ENCODE assay signal across 17 cellular contexts in the genomic region with DNA sequence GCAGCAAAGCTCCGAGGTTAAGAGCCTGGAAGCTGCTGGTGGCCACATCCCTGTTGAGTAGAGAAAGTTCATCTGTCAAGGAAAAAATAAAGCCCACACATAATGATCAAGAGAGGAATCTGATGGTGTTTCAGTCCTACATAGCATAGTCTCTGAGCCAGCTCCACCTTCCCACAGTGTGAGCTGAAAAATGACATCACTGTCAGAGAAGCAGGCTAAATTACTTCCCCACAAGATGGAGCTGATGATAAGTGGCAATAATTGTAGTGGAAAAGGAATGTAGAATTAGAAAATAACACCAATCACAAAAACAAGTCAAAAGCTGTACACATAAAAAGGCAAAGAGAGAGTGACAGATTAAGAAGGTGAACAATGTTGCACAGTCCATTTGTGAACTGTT.
DNase-seq lines count a peak whose midpoint lies in the region; ATAC-seq, FAIRE-seq and TF ChIP-seq lines count a peak whose summit lies in the region.
"Had no signal": no experiment of that assay in that cellular context is flagged by ENCODE, and none has a peak within 500 bp of the region (broad histone marks: within the 10 kb centered on the region; RNA-seq: fewer than 3 reads in every experiment).

No MANE protein-coding gene starts in this region.

- no peaks in the 10 kb centered on the region for H3K36me3 ChIP-seq in osteoblast (ENCODE audit: insufficient read depth, low read length)
- H3K36me3 ChIP-seq in naive thymus-derived CD4-positive, alpha-beta T cell (ENCODE audit: control insufficient read depth in 2 of 3, insufficient read depth in 3 of 3, low read length in 3 of 3) = no peaks in the 10 kb centered on the region
- H3K36me3 ChIP-seq: esophagus muscularis mucosa, right atrium auricular region had no signal

- no peak overlapping the region for H3K4me3 ChIP-seq in osteoblast (ENCODE audit: insufficient read depth, low read length)
- H3K4me3 ChIP-seq in naive thymus-derived CD4-positive, alpha-beta T cell (ENCODE audit: low read length) = no peak overlapping the region
- H3K4me3 ChIP-seq: esophagus muscularis mucosa, right atrium auricular region had no signal

- H4K20me1 ChIP-seq in osteoblast (ENCODE audit: insufficient read depth, low read length) = no peaks in the 10 kb centered on the region

- H3K79me2 ChIP-seq in osteoblast (ENCODE audit: insufficient read depth, low read length) = no peaks in the 10 kb centered on the region

- peaks cover 0 to 26% (median 7%) of the 10 kb centered on the region in 5 donors for H3K27me3 Mint-ChIP-seq in naive thymus-derived CD4-positive, alpha-beta T cell

- no peaks in the 10 kb centered on the region for H3K9me3 ChIP-seq in osteoblast (ENCODE audit: low read depth, low read length)
- no peaks in the 10 kb centered on the region for H3K9me3 ChIP-seq in naive thymus-derived CD4-positive, alpha-beta T cell (ENCODE audit: control insufficient read depth in 2 of 3, low read length in 3 of 3)
- H3K9me3 ChIP-seq: right atrium auricular region had no signal

- no peak overlapping the region for H2AFZ ChIP-seq in osteoblast (ENCODE audit: low read length)

- intact Hi-C loops in naive thymus-derived CD4-positive, alpha-beta T cell (cut with micrococcal nuclease) = loop anchor here (10.0 kb wide), 4 partner anchors 192 to 852 kb away; no protein-coding TSS in a partner anchor

- ATAC-seq in naive thymus-derived CD4-positive, alpha-beta T cell = no peak
- no peak for ATAC-seq in HG03139 (IDR thresholded peaks at IDR 0.05; ENCODE audit: unreplicated experiment)
- ATAC-seq: left lobe of liver; naive thymus-derived CD8-positive, alpha-beta T cell had no signal

- H3K27ac ChIP-seq in osteoblast (ENCODE audit: low read depth, low read length) = no peak overlapping the region
- no peak overlapping the region for H3K27ac ChIP-seq in naive thymus-derived CD4-positive, alpha-beta T cell (ENCODE audit: low read depth, low read length)
- H3K27ac ChIP-seq: esophagus muscularis mucosa, right atrium auricular region had no signal

- H3K9me3 Mint-ChIP-seq in naive thymus-derived CD4-positive, alpha-beta T cell = peaks cover 0 to 7% (median 0%) of the 10 kb centered on the region in 11 donors

- H3K27me3 ChIP-seq in osteoblast (ENCODE audit: insufficient read depth, low read length) = no peaks in the 10 kb centered on the region
- no peaks in the 10 kb centered on the region for H3K27me3 ChIP-seq in naive thymus-derived CD4-positive, alpha-beta T cell (ENCODE audit: control insufficient read depth in 2 of 2, insufficient read depth in 2 of 2, low read length in 2 of 2)
- H3K27me3 ChIP-seq: esophagus muscularis mucosa, right atrium auricular region had no signal

- no peak overlapping the region for H3K4me3 Mint-ChIP-seq in naive thymus-derived CD4-positive, alpha-beta T cell
- H3K4me3 Mint-ChIP-seq: naive thymus-derived CD8-positive, alpha-beta T cell had no signal

- peaks cover 0 to under 1% (median 0%) of the 10 kb centered on the region in 7 donors for H3K4me1 Mint-ChIP-seq in naive thymus-derived CD4-positive, alpha-beta T cell
- H3K4me1 Mint-ChIP-seq: naive thymus-derived CD8-positive, alpha-beta T cell had no signal

- H3K4me2 ChIP-seq in osteoblast (ENCODE audit: insufficient read depth, low read length) = no peak overlapping the region

- TF ChIP-seq CTCF in osteoblast (IDR thresholded peaks at IDR 0.05; ENCODE audit: extremely low read depth, low read depth, low read length) (peak; percentile 16), D721Med (IDR thresholded peaks at IDR 0.05; ENCODE audit: insufficient read depth, missing control alignments) (no peak)

- POLR2A ChIA-PET in naive thymus-derived CD4-positive, alpha-beta T cell (lab: Charles Lee) = no interaction called here

- H3K4me1 ChIP-seq in osteoblast (ENCODE audit: insufficient read depth, low read length) = no peaks in the 10 kb centered on the region
- no peaks in the 10 kb centered on the region for H3K4me1 ChIP-seq in naive thymus-derived CD4-positive, alpha-beta T cell (ENCODE audit: control insufficient read depth in 2 of 2, insufficient read depth in 2 of 2, low read length in 2 of 2)

- H3K36me3 Mint-ChIP-seq in naive thymus-derived CD4-positive, alpha-beta T cell = peaks cover 0 to 5% (median 0%) of the 10 kb centered on the region in 5 donors

- CTCF ChIA-PET in naive thymus-derived CD4-positive, alpha-beta T cell (lab: Charles Lee) = no interaction called here

- H3K27ac Mint-ChIP-seq in naive thymus-derived CD4-positive, alpha-beta T cell = peak overlapping the region in 1 of 9 donors; percentile 67
- H3K27ac Mint-ChIP-seq: naive thymus-derived CD8-positive, alpha-beta T cell had no signal

- no peak for FAIRE-seq in D721Med (lab: Jason Lieb, UNC)

- DNase-seq in NCI-H2107 treated with DMSO at 0.1 percent for 48 hours (lab: John Stamatoyannopoulos, UW; ENCODE audit: unreplicated experiment) (peak; percentile 23), NCI-H2107 (lab: John Stamatoyannopoulos, UW) (no peak), M059J (ENCODE audit: low read depth) (peak; percentile 38), dermis blood vessel endothelial cell (peak; percentile 28), osteoblast (ENCODE audit: insufficient read length, low spot score, missing footprints) (no peak), D721Med (ENCODE audit: insufficient read length, low spot score) (no peak)
- DNase-seq in naive thymus-derived CD4-positive, alpha-beta T cell = no peak
- DNase-seq: anterior cingulate cortex; cortex of kidney; hypothalamus; naive thymus-derived CD8-positive, alpha-beta T cell; NCI-H1092; NCI-H226 had no signal

Comparison
In these comparisons a context has a peak if more than half of its experiments do, and no peak if none do; other contexts are left out.
1. DNase-seq: peak in NCI-H2107 treated with DMSO at 0.1 percent for 48 hours (single experiment), M059J (single experiment) and dermis blood vessel endothelial cell (single experiment); none in NCI-H2107 (single experiment), osteoblast (single experiment), naive thymus-derived CD4-positive, alpha-beta T cell (0 of 9) and D721Med (single experiment).